In genomic region chr2:74414913-74415761, GRCh38 we compare ENCODE assay signal across 8 cellular contexts. TPM values are rescaled to one million over a fixed set of nuclear protein-coding genes. Genes with fewer than 3 reads are reported as not detected.
DNase-seq lines count a peak whose midpoint lies in the region; ATAC-seq and TF ChIP-seq lines count a peak whose summit lies in the region.

No MANE protein-coding gene starts in this region.

- H3K4me3 ChIP-seq in right atrium auricular region: peak overlapping the region; percentile 51 to 60

- H3K27me3 ChIP-seq in right atrium auricular region: no peaks in the 10 kb centered on the region

- H3K36me3 Mint-ChIP-seq in activated naive CD4-positive, alpha-beta T cell treated with anti-CD3 and anti-CD28 coated beads, Interleukin-2, amount 50 U/mL, for 72 hours: no peaks in the 10 kb centered on the region

- ATAC-seq in activated naive CD4-positive, alpha-beta T cell treated with anti-CD3 and anti-CD28 coated beads, Interleukin-2, amount 50 U/mL, for 72 hours: peak; percentile 56 to 64
- no peak for ATAC-seq in GM18520 (IDR thresholded peaks at IDR 0.05; ENCODE audit: unreplicated experiment)

- no peaks in the 10 kb centered on the region for H3K36me3 ChIP-seq in right atrium auricular region

- H3K27ac Mint-ChIP-seq in activated naive CD4-positive, alpha-beta T cell treated with anti-CD3 and anti-CD28 coated beads, Interleukin-2, amount 50 U/mL, for 72 hours: peak overlapping the region in 1 of 2 donors; percentile 49

- peak overlapping the region; percentile 42 to 45 for H3K27ac ChIP-seq in right atrium auricular region

- peaks cover 0 to 30% of the 10 kb centered on the region in 2 donors for H3K4me1 ChIP-seq in right atrium auricular region

- DNase-seq in Ammon's horn (ENCODE audit: low spot score) (peak; percentile 70), GM20000 (ENCODE audit: low spot score) (peak; percentile 67), right atrium auricular region (ENCODE audit: low spot score) (peak; percentile 70), NCI-H1092 (lab: John Stamatoyannopoulos, UW) (no peak), A172 (ENCODE audit: low spot score) (no peak)
- DNase-seq in activated naive CD4-positive, alpha-beta T cell treated with anti-CD3 and anti-CD28 coated beads, Interleukin-2, amount 50 U/mL, for 72 hours (ENCODE audit: low spot score in 2 of 2): peak in 1 of 2 donors; percentile 28
- peak; percentile 35 for DNase-seq in stimulated activated CD4-positive, alpha-beta T cell treated with anti-CD3 and anti-CD28 coated beads, Interleukin-15, amount 100 ng/mL, for 24 hours

- TF ChIP-seq CTCF in GM20000 (IDR thresholded peaks at IDR 0.05; ENCODE audit: extremely low read depth, missing control alignments) (peak; percentile 22), right atrium auricular region (IDR thresholded peaks at IDR 0.05) (peak; percentile 31 to 70)

- H3K9me3 ChIP-seq in right atrium auricular region: no peaks in the 10 kb centered on the region

- no peaks in the 10 kb centered on the region for H3K9me3 Mint-ChIP-seq in activated naive CD4-positive, alpha-beta T cell treated with anti-CD3 and anti-CD28 coated beads, Interleukin-2, amount 50 U/mL, for 72 hours

RNA-seq across cellular contexts. Expression of gene C2orf81, which starts 6.3 kb away (rescaled TPM):
- 1 to 10 TPM; 2.1 to 6.4 TPM for total RNA-seq in activated naive CD4-positive, alpha-beta T cell treated with anti-CD3 and anti-CD28 coated beads, Interleukin-2, amount 50 U/mL, for 72 hours
- 1 to 10 TPM in 1 of 2 donors, under 1 TPM in 1; 0.94 to 1.0 TPM for total RNA-seq in right atrium auricular region
- 2.3 and 3.5 TPM in 2 replicates for total RNA-seq in A172 (2014; rRNA removed; shearing (Covaris generic))

RNA-seq across cellular contexts. Expression of gene WDR54, which starts 6.4 kb away (rescaled TPM):
- total RNA-seq in activated naive CD4-positive, alpha-beta T cell treated with anti-CD3 and anti-CD28 coated beads, Interleukin-2, amount 50 U/mL, for 72 hours: 100 to 1,000 TPM in 1 of 2 donors, 10 to 100 TPM in 1; 14.3 to 173 TPM
- 1 to 10 TPM in 1 of 2 donors, under 1 TPM in 1; 0.67 to 7.5 TPM for total RNA-seq in right atrium auricular region
- 72.9 and 84.5 TPM in 2 replicates for total RNA-seq in A172 (2014; rRNA removed; shearing (Covaris generic))

RNA-seq across cellular contexts. Expression of gene RTKN, which starts 26.6 kb away (rescaled TPM):
- total RNA-seq in activated naive CD4-positive, alpha-beta T cell treated with anti-CD3 and anti-CD28 coated beads, Interleukin-2, amount 50 U/mL, for 72 hours: 1 to 10 TPM in 1 of 2 donors, under 1 TPM in 1; 0.91 to 4.6 TPM
- total RNA-seq in right atrium auricular region: 10 to 100 TPM; 10.4 to 15.3 TPM
- 23.1 and 33.3 TPM in 2 replicates for total RNA-seq in A172 (2014; rRNA removed; shearing (Covaris generic))

RNA-seq across cellular contexts. Expression of gene DCTN1, which starts 35.0 kb away (rescaled TPM):
- 10 to 100 TPM; 45.6 to 97.1 TPM for total RNA-seq in activated naive CD4-positive, alpha-beta T cell treated with anti-CD3 and anti-CD28 coated beads, Interleukin-2, amount 50 U/mL, for 72 hours
- 100 to 1,000 TPM in 1 of 2 donors, 10 to 100 TPM in 1; 86.5 to 102 TPM for total RNA-seq in right atrium auricular region
- total RNA-seq in A172 (2014; rRNA removed; shearing (Covaris generic)): 105 and 123 TPM in 2 replicates

RNA-seq across cellular contexts. Expression of gene INO80B, which starts 39.8 kb away (rescaled TPM):
- total RNA-seq in activated naive CD4-positive, alpha-beta T cell treated with anti-CD3 and anti-CD28 coated beads, Interleukin-2, amount 50 U/mL, for 72 hours: 10 to 100 TPM; 26.2 to 50.3 TPM
- 10 to 100 TPM; 10.4 to 14.6 TPM for total RNA-seq in right atrium auricular region
- 5.9 and 7.9 TPM in 2 replicates for total RNA-seq in A172 (2014; rRNA removed; shearing (Covaris generic))

Comparison
In these comparisons a context has a peak if more than half of its experiments do, and no peak if none do; other contexts are left out.
1. DNase-seq: peak in Ammon's horn (single experiment), GM20000 (single experiment), right atrium auricular region (single experiment) and stimulated activated CD4-positive, alpha-beta T cell treated with anti-CD3 and anti-CD28 coated beads, Interleukin-15, amount 100 ng/mL, for 24 hours (single experiment); none in NCI-H1092 (single experiment) and A172 (single experiment).